Comparison of ENCODE assay signal across 8 cellular contexts in the genomic region with DNA sequence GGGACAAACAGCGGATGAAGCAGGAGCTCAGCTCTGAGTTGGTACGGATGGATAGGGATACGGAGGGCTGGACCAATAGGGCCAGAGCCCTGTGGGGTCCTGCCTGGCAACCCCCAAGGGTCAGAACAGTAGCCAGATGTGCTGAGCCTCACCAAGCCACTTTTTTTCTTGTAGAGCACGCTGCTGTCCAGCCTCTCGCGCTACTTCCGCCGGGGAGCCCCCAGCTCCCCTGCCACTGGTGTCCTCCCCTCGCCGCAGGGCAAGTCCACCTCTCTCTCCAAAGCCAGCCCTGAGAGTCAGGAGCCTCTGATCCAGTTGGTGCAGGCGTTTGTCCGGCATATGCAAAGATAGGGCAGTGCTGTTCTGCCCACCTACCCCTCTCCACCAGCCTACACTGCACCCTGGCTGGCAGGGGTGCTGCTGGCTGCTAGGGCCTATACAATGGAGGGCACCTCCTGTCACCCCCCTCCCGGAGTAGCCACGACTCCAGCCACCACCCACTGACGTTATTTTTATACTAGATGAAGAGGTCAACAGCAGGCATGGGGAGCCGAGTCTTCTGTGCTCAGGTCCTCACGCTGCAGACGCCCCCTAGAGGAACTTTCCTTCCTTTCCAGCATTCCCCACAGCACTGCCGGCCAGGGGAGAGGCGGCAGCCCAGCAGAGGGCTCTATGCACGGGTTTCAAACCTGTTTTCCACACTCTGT. TPM values are rescaled to one million over a fixed set of nuclear protein-coding genes. Genes with fewer than 3 reads are reported as not detected.
DNase-seq lines count a peak whose midpoint lies in the region; ATAC-seq and TF ChIP-seq lines count a peak whose summit lies in the region.

No MANE protein-coding gene starts in this region.

- no peak overlapping the region for H3K27ac ChIP-seq in CD4-positive, alpha-beta T cell (ENCODE audit: low read depth, low read length)
- H3K27ac ChIP-seq in neural cell (ENCODE audit: low read length): no peak overlapping the region
- H3K27ac ChIP-seq in thyroid gland: no peak overlapping the region

- CTCF ChIA-PET in CD4-positive, alpha-beta T cell (lab: Charles Lee): no interaction called here
- CTCF ChIA-PET in HEK293T (lab: Yijun Ruan, JAX): interaction anchor here (0.8 to 1.2 kb wide), 5 partner anchors 9 to 16 kb away, joined by 3 to 10 read pairs (median 4); no protein-coding TSS in a partner anchor

- peak; percentile 77 for TF ChIP-seq CTCF in CD4-positive, alpha-beta T cell (IDR thresholded peaks at IDR 0.05)
- TF ChIP-seq CTCF in neural cell (IDR thresholded peaks at IDR 0.05; ENCODE audit: poor library complexity, severe bottlenecking) (peak; percentile 80), thyroid gland (IDR thresholded peaks at IDR 0.05) (peak; percentile 45 to 80 (median 55))

- no peak for TF ChIP-seq EP300 in neural cell (conservative IDR thresholded peaks at IDR 0.05; ENCODE audit: poor library complexity, severe bottlenecking)

- TF ChIP-seq RAD21 in neural cell (conservative IDR thresholded peaks at IDR 0.05): peak; percentile 33

- no peak overlapping the region for H3K9ac ChIP-seq in neural cell (ENCODE audit: low read length)

- no peaks in the 10 kb centered on the region for H3K9me3 ChIP-seq in CD4-positive, alpha-beta T cell (ENCODE audit: control insufficient read depth, low read length)
- H3K9me3 ChIP-seq in neural cell (ENCODE audit: low read length) (no peaks in the 10 kb centered on the region), thyroid gland (no peaks in the 10 kb centered on the region)

- POLR2A ChIA-PET in CD4-positive, alpha-beta T cell (lab: Charles Lee): interaction anchor here (0.6 kb wide), 1 partner anchor 1618 kb away, joined by 4 read pairs; no protein-coding TSS in a partner anchor
- POLR2A ChIA-PET in HEK293T (lab: Yijun Ruan, JAX): interaction anchor here (1.0 to 1.5 kb wide), 2 partner anchors 17 to 58 kb away, joined by 3 to 4 read pairs; no protein-coding TSS in a partner anchor

- no peak overlapping the region for H2AFZ ChIP-seq in neural cell (ENCODE audit: low read depth, low read length)

- H3K79me2 ChIP-seq in neural cell (replicated peaks; ENCODE audit: insufficient read depth, low read length): no peaks in the 10 kb centered on the region

- no peaks in the 10 kb centered on the region for H3K9me3 Mint-ChIP-seq in CD4-positive, alpha-beta T cell

- H3K4me2 ChIP-seq in neural cell (ENCODE audit: low read length): no peak overlapping the region

- H3K36me3 ChIP-seq in neural cell (ENCODE audit: insufficient read depth, low read length) (no peaks in the 10 kb centered on the region), thyroid gland (peaks cover 31 to 46% of the 10 kb centered on the region in 2 donors)

- no peak overlapping the region for H3K4me3 Mint-ChIP-seq in CD4-positive, alpha-beta T cell

- DNase-seq in CD4-positive, alpha-beta T cell: peak in 9 of 10 experiments; percentile 17 to 49 (median 38)
- DNase-seq in HEK293T (ENCODE audit: extremely low spot score) (peak; percentile 86), NOMO-1 treated with dmso at 0.1 percent for 144 hours (lab: John Stamatoyannopoulos, UW; ENCODE audit: unreplicated experiment) (peak; percentile 34), activated T-helper 1 cell treated with Interleukin-2 at 50 U/mL for 16 hours (ENCODE audit: low read depth) (peak; percentile 19), fibroblast of peridontal ligament (ENCODE audit: extremely low read depth) (peak; percentile 74), thyroid gland (peak; percentile 52 to 54)

- H3K4me3 ChIP-seq in neural cell (ENCODE audit: low read length) (no peak overlapping the region), thyroid gland (replicated peaks in 1 of 3) (no peak overlapping the region)

- no peak for TF ChIP-seq POLR2A in thyroid gland (IDR thresholded peaks at IDR 0.05)

- H3K36me3 Mint-ChIP-seq in CD4-positive, alpha-beta T cell (ENCODE audit: low read depth): peaks cover 59% of the 10 kb centered on the region

- no peaks in the 10 kb centered on the region for H3K27me3 Mint-ChIP-seq in CD4-positive, alpha-beta T cell

- ATAC-seq in CD4-positive, alpha-beta T cell (ENCODE audit: poor library complexity): peak; percentile 84
- ATAC-seq in GM18873 (IDR thresholded peaks at IDR 0.05; ENCODE audit: low FRiP score, unreplicated experiment): no peak

- H3K9me2 ChIP-seq in neural cell (ENCODE audit: insufficient read depth, low read length): no peaks in the 10 kb centered on the region

- peak overlapping the region; percentile 31 for H3K27ac Mint-ChIP-seq in CD4-positive, alpha-beta T cell

- no peaks in the 10 kb centered on the region for H3K4me1 ChIP-seq in thyroid gland

- H3K4me1 Mint-ChIP-seq in CD4-positive, alpha-beta T cell (ENCODE audit: low read depth): no peaks in the 10 kb centered on the region

- no peaks in the 10 kb centered on the region for H3K27me3 ChIP-seq in CD4-positive, alpha-beta T cell (ENCODE audit: control insufficient read depth, insufficient read depth, low read length)
- no peaks in the 10 kb centered on the region for H3K27me3 ChIP-seq in neural cell (ENCODE audit: insufficient read depth, low read depth, low read length)
- H3K27me3 ChIP-seq in thyroid gland: no peaks in the 10 kb centered on the region

- H3F3A ChIP-seq in neural cell (ENCODE audit: insufficient read depth, low read length, poor library complexity, severe bottlenecking): no peaks in the 10 kb centered on the region

- WGBS in thyroid gland, 2 donors: 61 to 62% methylated on average over 16 to 21 of the region's 21 CpGs

- intact Hi-C loops in CD4-positive, alpha-beta T cell (cut with DNase I, micrococcal nuclease): no loop called here
- intact Hi-C loops in thyroid gland (cut with DNase I): no loop called here

- no peaks in the 10 kb centered on the region for H4K20me1 ChIP-seq in neural cell (ENCODE audit: insufficient read depth)

TF ChIP-seq in HEK293T, 16 proteins besides CTCF, POLR2A, EP300 and RAD21:
- TF ChIP-seq CTBP1 (IDR thresholded peaks at IDR 0.05; ENCODE audit: borderline replicate concordance) (no peak), TARDBP (IDR thresholded peaks at IDR 0.05) (no peak), ZNF384 (IDR thresholded peaks at IDR 0.05) (no peak), NFRKB (IDR thresholded peaks at IDR 0.05) (no peak), L3MBTL2 (conservative IDR thresholded peaks at IDR 0.05) (no peak), FOXK2 (IDR thresholded peaks at IDR 0.05) (no peak), LEF1 (IDR thresholded peaks at IDR 0.05; ENCODE audit: borderline replicate concordance) (no peak)

TF ChIP-seq in neural cell, 6 proteins besides CTCF, POLR2A, EP300 and RAD21:
- peak; percentile 51 for TF ChIP-seq SMC3 (conservative IDR thresholded peaks at IDR 0.05; ENCODE audit: poor library complexity)
- TF ChIP-seq MXI1 (conservative IDR thresholded peaks at IDR 0.05; ENCODE audit: poor library complexity, severe bottlenecking): no peak
- TF ChIP-seq, protein P1, sequence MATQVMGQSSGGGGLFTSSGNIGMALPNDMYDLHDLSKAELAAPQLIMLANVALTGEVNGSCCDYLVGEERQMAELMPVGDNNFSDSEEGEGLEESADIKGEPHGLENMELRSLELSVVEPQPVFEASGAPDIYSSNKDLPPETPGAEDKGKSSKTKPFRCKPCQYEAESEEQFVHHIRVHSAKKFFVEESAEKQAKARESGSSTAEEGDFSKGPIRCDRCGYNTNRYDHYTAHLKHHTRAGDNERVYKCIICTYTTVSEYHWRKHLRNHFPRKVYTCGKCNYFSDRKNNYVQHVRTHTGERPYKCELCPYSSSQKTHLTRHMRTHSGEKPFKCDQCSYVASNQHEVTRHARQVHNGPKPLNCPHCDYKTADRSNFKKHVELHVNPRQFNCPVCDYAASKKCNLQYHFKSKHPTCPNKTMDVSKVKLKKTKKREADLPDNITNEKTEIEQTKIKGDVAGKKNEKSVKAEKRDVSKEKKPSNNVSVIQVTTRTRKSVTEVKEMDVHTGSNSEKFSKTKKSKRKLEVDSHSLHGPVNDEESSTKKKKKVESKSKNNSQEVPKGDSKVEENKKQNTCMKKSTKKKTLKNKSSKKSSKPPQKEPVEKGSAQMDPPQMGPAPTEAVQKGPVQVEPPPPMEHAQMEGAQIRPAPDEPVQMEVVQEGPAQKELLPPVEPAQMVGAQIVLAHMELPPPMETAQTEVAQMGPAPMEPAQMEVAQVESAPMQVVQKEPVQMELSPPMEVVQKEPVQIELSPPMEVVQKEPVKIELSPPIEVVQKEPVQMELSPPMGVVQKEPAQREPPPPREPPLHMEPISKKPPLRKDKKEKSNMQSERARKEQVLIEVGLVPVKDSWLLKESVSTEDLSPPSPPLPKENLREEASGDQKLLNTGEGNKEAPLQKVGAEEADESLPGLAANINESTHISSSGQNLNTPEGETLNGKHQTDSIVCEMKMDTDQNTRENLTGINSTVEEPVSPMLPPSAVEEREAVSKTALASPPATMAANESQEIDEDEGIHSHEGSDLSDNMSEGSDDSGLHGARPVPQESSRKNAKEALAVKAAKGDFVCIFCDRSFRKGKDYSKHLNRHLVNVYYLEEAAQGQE (IDR thresholded peaks at IDR 0.05; ENCODE audit: borderline replicate concordance): no peak

RNA-seq across cellular contexts. Expression of a gene that starts 21.6 kb away (rescaled TPM):
- 10 to 100 TPM; 65.6 to 69.1 TPM for total RNA-seq in CD4-positive, alpha-beta T cell
- polyA plus RNA-seq in neural cell: 128 and 160 TPM in 2 replicates
- polyA minus RNA-seq in neural cell: 70.7 and 73.8 TPM in 2 replicates
- 100 to 1,000 TPM in 1 of 4 donors, 10 to 100 TPM in 3; 89.5 to 139 (median 93.7) TPM for total RNA-seq in thyroid gland

RNA-seq across cellular contexts. Expression of a gene that starts 29.9 kb away (rescaled TPM):
- total RNA-seq in CD4-positive, alpha-beta T cell: 10 to 100 TPM; 53.2 to 56.9 TPM
- polyA plus RNA-seq in neural cell: 42.4 and 73.6 TPM in 2 replicates
- polyA minus RNA-seq in neural cell: 23.9 and 27.1 TPM in 2 replicates
- total RNA-seq in thyroid gland: 10 to 100 TPM; 23.9 to 78.8 (median 50.0) TPM

RNA-seq across cellular contexts. Expression of a gene that starts 59.0 kb away (rescaled TPM):
- total RNA-seq in CD4-positive, alpha-beta T cell: 10 to 100 TPM; 43.0 to 43.9 TPM
- polyA plus RNA-seq in neural cell: 21.2 and 24.0 TPM in 2 replicates
- 49.7 and 62.0 TPM in 2 replicates for polyA minus RNA-seq in neural cell
- total RNA-seq in thyroid gland: 10 to 100 TPM; 27.1 to 78.2 (median 35.8) TPM

RNA-seq across cellular contexts. Expression of a gene that starts 59.1 kb away (rescaled TPM):
- total RNA-seq in CD4-positive, alpha-beta T cell: 1 to 10 TPM; 7.4 to 7.8 TPM
- polyA plus RNA-seq in neural cell: 11.3 and 14.4 TPM in 2 replicates
- polyA minus RNA-seq in neural cell: 22.9 and 28.7 TPM in 2 replicates
- total RNA-seq in thyroid gland: 10 to 100 TPM; 21.1 to 25.2 (median 22.2) TPM

Comparison
In these comparisons a context has a peak if more than half of its experiments do, and no peak if none do; other contexts are left out.
1. DNase-seq: peak in every context shown above with its lines; median percentile 86 in HEK293T; 74 in fibroblast of peridontal ligament; 53 in thyroid gland; 38 in CD4-positive, alpha-beta T cell; 34 in NOMO-1 treated with dmso at 0.1 percent for 144 hours; 19 in activated T-helper 1 cell treated with Interleukin-2 at 50 U/mL for 16 hours.